Comparison of ENCODE assay signal across 9 cellular contexts in genomic region chr2:74414475-74414874, GRCh38. TPM values are rescaled to one million over a fixed set of nuclear protein-coding genes. Genes with fewer than 3 reads are reported as not detected.
DNase-seq lines count a peak whose midpoint lies in the region; ATAC-seq and TF ChIP-seq lines count a peak whose summit lies in the region.
"Had no signal": no experiment of that assay in that cellular context is flagged by ENCODE, and none has a peak within 500 bp of the region (broad histone marks: within the 10 kb centered on the region; RNA-seq: fewer than 3 reads in every experiment).

No MANE protein-coding gene starts in this region.

- no peaks in the 10 kb centered on the region for H3K27me3 Mint-ChIP-seq in activated T-cell treated with anti-CD3 and anti-CD28 coated beads, Interleukin-2, amount 50 U/mL, for 24 hours
- peaks cover 3 to 13% of the 10 kb centered on the region in 2 donors for H3K27me3 Mint-ChIP-seq in CD4-positive, alpha-beta memory T cell

- H3K27ac ChIP-seq in cingulate gyrus (ENCODE audit: low read depth, low read length): peak overlapping the region; percentile 47
- peak overlapping the region; percentile 36 for H3K27ac ChIP-seq in lower lobe of right lung
- H3K27ac ChIP-seq in tibial artery: peak overlapping the region; percentile 58
- H3K27ac ChIP-seq in CD4-positive, alpha-beta memory T cell (ENCODE audit: low read depth, low read length): no peak overlapping the region
- H3K27ac ChIP-seq: C4-2B had no signal

- no peaks in the 10 kb centered on the region for H3K36me3 Mint-ChIP-seq in activated T-cell treated with anti-CD3 and anti-CD28 coated beads, Interleukin-2, amount 50 U/mL, for 24 hours (ENCODE audit: low read depth)
- no peaks in the 10 kb centered on the region for H3K36me3 Mint-ChIP-seq in CD4-positive, alpha-beta memory T cell

- H3K27ac Mint-ChIP-seq in activated T-cell treated with anti-CD3 and anti-CD28 coated beads, Interleukin-2, amount 50 U/mL, for 24 hours: no peak overlapping the region
- peak overlapping the region in 1 of 7 donors; percentile 25 for H3K27ac Mint-ChIP-seq in CD4-positive, alpha-beta memory T cell

- peaks cover 25% of the 10 kb centered on the region for H3K4me1 Mint-ChIP-seq in activated T-cell treated with anti-CD3 and anti-CD28 coated beads, Interleukin-2, amount 50 U/mL, for 24 hours (ENCODE audit: low read depth)
- peaks cover 4 to 17% (median 5%) of the 10 kb centered on the region in 4 donors for H3K4me1 Mint-ChIP-seq in CD4-positive, alpha-beta memory T cell

- TF ChIP-seq CTCF in lower lobe of right lung (IDR thresholded peaks at IDR 0.05) (no peak), tibial artery (IDR thresholded peaks at IDR 0.05) (no peak)

- ATAC-seq in lower lobe of right lung: peak; percentile 32 to 34

- H3K9me3 ChIP-seq in lower lobe of right lung (no peaks in the 10 kb centered on the region), tibial artery (no peaks in the 10 kb centered on the region)
- H3K9me3 ChIP-seq in CD4-positive, alpha-beta memory T cell (ENCODE audit: control insufficient read depth in 1 of 2, low read length in 2 of 2): no peaks in the 10 kb centered on the region

- intact Hi-C loops in lower lobe of right lung (cut with DNase I): no loop called here
- intact Hi-C loops in tibial artery (cut with DNase I; ENCODE audit: low total_unique reads): no loop called here
- intact Hi-C loops in CD4-positive, alpha-beta memory T cell (cut with micrococcal nuclease): no loop called here

- H3K27me3 ChIP-seq in lower lobe of right lung (ENCODE audit: low read depth) (peaks cover 11% of the 10 kb centered on the region), tibial artery (no peaks in the 10 kb centered on the region)
- H3K27me3 ChIP-seq in CD4-positive, alpha-beta memory T cell (ENCODE audit: insufficient read depth, low read length): no peaks in the 10 kb centered on the region

- POLR2A ChIA-PET in CD4-positive, alpha-beta memory T cell (lab: Charles Lee; ENCODE audit: partially characterized antibody): interaction anchor here (0.8 to 0.9 kb wide), 2 partner anchors 69 to 124 kb away, joined by 3 read pairs; partner anchors contain the start of gene TTC31

- no peak for DNase-seq in activated T-cell treated with anti-CD3 and anti-CD28 coated beads, Interleukin-2, amount 50 U/mL, for 24 hours
- no peak for DNase-seq in activated T-cell treated with anti-CD3 and anti-CD28 coated beads, Interleukin-2, amount 50 U/mL, for 48 hours
- DNase-seq in lower lobe of right lung (no peak), tibial artery (no peak), GDM1 (lab: John Stamatoyannopoulos, UW) (no peak), hepatic stellate cell (ENCODE audit: low spot score) (no peak)
- DNase-seq in CD4-positive, alpha-beta memory T cell: no peak

- peak overlapping the region; percentile 66 for H3K4me3 ChIP-seq in lower lobe of right lung
- peak overlapping the region; percentile 50 to 65 for H3K4me3 ChIP-seq in tibial artery
- peak overlapping the region in 1 of 2 donors; percentile 24 for H3K4me3 ChIP-seq in CD4-positive, alpha-beta memory T cell (ENCODE audit: low read length in 2 of 2)

- H3K36me3 ChIP-seq in lower lobe of right lung (no peaks in the 10 kb centered on the region), tibial artery (no peaks in the 10 kb centered on the region)
- H3K36me3 ChIP-seq in CD4-positive, alpha-beta memory T cell (ENCODE audit: insufficient read depth, low read length): no peaks in the 10 kb centered on the region

- no peaks in the 10 kb centered on the region for H3K9me3 Mint-ChIP-seq in activated T-cell treated with anti-CD3 and anti-CD28 coated beads, Interleukin-2, amount 50 U/mL, for 24 hours
- no peaks in the 10 kb centered on the region for H3K9me3 Mint-ChIP-seq in CD4-positive, alpha-beta memory T cell

- H3K4me1 ChIP-seq in lower lobe of right lung (peaks cover 31% of the 10 kb centered on the region), tibial artery (peaks cover 0 to 35% (median 20%) of the 10 kb centered on the region in 4 donors)
- peaks cover 14% of the 10 kb centered on the region for H3K4me1 ChIP-seq in CD4-positive, alpha-beta memory T cell (ENCODE audit: insufficient read depth, low read length)

- peak overlapping the region; percentile 66 for H3K4me3 Mint-ChIP-seq in activated T-cell treated with anti-CD3 and anti-CD28 coated beads, Interleukin-2, amount 50 U/mL, for 24 hours
- H3K4me3 Mint-ChIP-seq in CD4-positive, alpha-beta memory T cell: peak overlapping the region in 4 of 8 donors; percentile 26 to 53 (median 40)

- CTCF ChIA-PET in CD4-positive, alpha-beta memory T cell (lab: Charles Lee; ENCODE audit: partially characterized antibody): no interaction called here

RNA-seq across cellular contexts. Expression of gene C2orf81, which starts 6.9 kb away (rescaled TPM):
- 10.0 TPM for total RNA-seq in lower lobe of right lung
- 1 to 10 TPM; 5.3 to 7.5 TPM for total RNA-seq in CD4-positive, alpha-beta memory T cell
- 1 to 10 TPM; 1.5 to 1.6 TPM for polyA plus RNA-seq in CD4-positive, alpha-beta memory T cell

RNA-seq across cellular contexts. Expression of gene WDR54, which starts 7.1 kb away (rescaled TPM):
- 14.5 TPM for total RNA-seq in lower lobe of right lung
- 10 to 100 TPM; 36.3 to 41.0 TPM for total RNA-seq in CD4-positive, alpha-beta memory T cell
- polyA plus RNA-seq in CD4-positive, alpha-beta memory T cell: 100 to 1,000 TPM in 1 of 2 donors, 10 to 100 TPM in 1; 56.1 to 107 TPM

RNA-seq across cellular contexts. Expression of gene RTKN, which starts 27.3 kb away (rescaled TPM):
- total RNA-seq in lower lobe of right lung: 27.5 TPM
- not detected for total RNA-seq in CD4-positive, alpha-beta memory T cell
- polyA plus RNA-seq in CD4-positive, alpha-beta memory T cell: under 1 TPM in 1 of 2 donors, not detected in 1; 0.14 TPM

RNA-seq across cellular contexts. Expression of gene DCTN1, which starts 34.4 kb away (rescaled TPM):
- total RNA-seq in lower lobe of right lung: 142 TPM
- total RNA-seq in CD4-positive, alpha-beta memory T cell: 100 to 1,000 TPM; 105 to 115 TPM
- polyA plus RNA-seq in CD4-positive, alpha-beta memory T cell: 10 to 100 TPM; 24.4 to 78.0 TPM

RNA-seq across cellular contexts. Expression of gene INO80B, which starts 40.4 kb away (rescaled TPM):
- total RNA-seq in lower lobe of right lung: 38.4 TPM
- total RNA-seq in CD4-positive, alpha-beta memory T cell: 10 to 100 TPM; 76.4 to 82.8 TPM
- polyA plus RNA-seq in CD4-positive, alpha-beta memory T cell: 1 to 10 TPM; 4.6 to 7.7 TPM

Comparison
In these comparisons a context has a peak if more than half of its experiments do, and no peak if none do; other contexts are left out.
1. RNA of gene RTKN, which starts 27.3 kb away (total RNA-seq): 27.5 TPM in lower lobe of right lung (single experiment); not detected in CD4-positive, alpha-beta memory T cell; every median in the first group is over 10 times any median in the second.